9 cellular contexts compared by ENCODE assay signal in genomic region chr3:185688808-185689207, GRCh38.
DNase-seq lines count a peak whose midpoint lies in the region; ATAC-seq, FAIRE-seq and TF ChIP-seq lines count a peak whose summit lies in the region.
"Had no signal": no experiment of that assay in that cellular context is flagged by ENCODE, and none has a peak within 500 bp of the region (broad histone marks: within the 10 kb centered on the region; RNA-seq: fewer than 3 reads in every experiment).

No MANE protein-coding gene starts in this region.

- FAIRE-seq in urothelium cell line (lab: Jason Lieb, UNC), result peak; percentile 91

- TF ChIP-seq RAD21 in SK-N-SH (IDR thresholded peaks at IDR 0.05; ENCODE audit: low read length), result no peak

- no peaks in the 10 kb centered on the region for H3K9me2 ChIP-seq in SK-N-SH

- no peaks in the 10 kb centered on the region for H3K27me3 ChIP-seq in cardiac muscle cell
- H3K27me3 ChIP-seq in heart left ventricle, result no peaks in the 10 kb centered on the region
- no peaks in the 10 kb centered on the region for H3K27me3 ChIP-seq in SK-N-SH (ENCODE audit: insufficient read depth)

- TF ChIP-seq EP300 in SK-N-SH (IDR thresholded peaks at IDR 0.05; ENCODE audit: borderline replicate concordance in 1 of 2, low read depth in 1 of 2, low read length in 1 of 2), result peak in 1 of 2 experiments; percentile 87; a peak in 2 of 4 replicates

- DNase-seq in cardiac muscle cell (ENCODE audit: low read depth in 1 of 2, low spot score in 1 of 2) (peak in 1 of 2 donors; percentile 94), heart left ventricle (no peak), SK-N-SH (peak; percentile 27), hepatic stellate cell (ENCODE audit: low spot score) (peak; percentile 91), urothelium cell line (ENCODE audit: low spot score) (peak; percentile 88), NCI-H345 treated with DMSO at 0.1 percent for 48 hours (lab: John Stamatoyannopoulos, UW; ENCODE audit: unreplicated experiment) (no peak), NCI-H748 (lab: John Stamatoyannopoulos, UW; ENCODE audit: unreplicated experiment) (no peak)
- DNase-seq: activated CD4-positive, alpha-beta T cell treated with anti-CD3 and anti-CD28 coated beads, Interleukin-2, amount 10 ng/mL, durations not matched to agents 24 days and 14 days had no signal

- H3K9me3 ChIP-seq in cardiac muscle cell (ENCODE audit: low read depth), result no peaks in the 10 kb centered on the region
- no peaks in the 10 kb centered on the region for H3K9me3 ChIP-seq in heart left ventricle
- H3K9me3 ChIP-seq in SK-N-SH, result no peaks in the 10 kb centered on the region

- H3F3A ChIP-seq in SK-N-SH (replicated peaks; ENCODE audit: insufficient read depth), result peaks cover 40% of the 10 kb centered on the region

- H3K4me2 ChIP-seq in SK-N-SH, result peak overlapping the region; percentile 73

- no peak for TF ChIP-seq POLR2A in heart left ventricle (IDR thresholded peaks at IDR 0.05)

- intact Hi-C loops in heart left ventricle (cut with DNase I), result no loop called here

- POLR2A ChIA-PET in SK-N-SH (lab: Yijun Ruan, JAX), result no interaction called here

- H3K4me1 ChIP-seq in cardiac muscle cell (ENCODE audit: low read depth), result no peaks in the 10 kb centered on the region
- no peaks in the 10 kb centered on the region for H3K4me1 ChIP-seq in heart left ventricle
- peaks cover 2 to 31% of the 10 kb centered on the region in 2 experiments for H3K4me1 ChIP-seq in SK-N-SH (ENCODE audit: control insufficient read depth in 1 of 2, insufficient read depth in 2 of 2, low read depth in 1 of 2, low read length in 1 of 2)

- H3K36me3 ChIP-seq in cardiac muscle cell (peaks cover 65% of the 10 kb centered on the region), heart left ventricle (peaks cover 0 to 20% (median 0%) of the 10 kb centered on the region in 9 donors), SK-N-SH (replicated peaks in 1 of 2; ENCODE audit: control insufficient read depth in 1 of 2, insufficient read depth in 2 of 2, low read length in 1 of 2) (peaks cover 3 to 52% of the 10 kb centered on the region in 2 experiments)

- H3K4me3 ChIP-seq in cardiac muscle cell, result no peak overlapping the region
- H3K4me3 ChIP-seq in heart left ventricle, result no peak overlapping the region
- 0 out of 4 replicates have a peak overlapping the region, but pooled peaks of 1 of the 2 experiments have one; percentile 4 for H3K4me3 ChIP-seq in SK-N-SH (ENCODE audit: low read depth in 2 of 2, low read length in 1 of 2)

- no peaks in the 10 kb centered on the region for H4K20me1 ChIP-seq in SK-N-SH (ENCODE audit: insufficient read depth)

- CTCF ChIA-PET in SK-N-SH (lab: Yijun Ruan, JAX), result interaction anchor here (0.8 to 2.0 kb wide), 3 partner anchors 11 to 80 kb away, joined by 3 to 6 read pairs (median 5); no protein-coding TSS in a partner anchor

- H3K9ac ChIP-seq in SK-N-SH, result peak overlapping the region; percentile 78

- no peak for ATAC-seq in heart left ventricle
- no peak for ATAC-seq in GM19397 (IDR thresholded peaks at IDR 0.05; ENCODE audit: unreplicated experiment)

- no peak overlapping the region for H2AFZ ChIP-seq in SK-N-SH (ENCODE audit: low read depth)

- 76 to 83% (median 79%) methylated on average over 4 of the region's 4 CpGs for WGBS in heart left ventricle, 4 donors
- 6% methylated on average over 4 of the region's 4 CpGs for WGBS in SK-N-SH (ENCODE audit: low lambda C conversion rate)

- TF ChIP-seq CTCF in cardiac muscle cell (IDR thresholded peaks at IDR 0.05; ENCODE audit: low read depth, low read length), result no peak
- no peak for TF ChIP-seq CTCF in heart left ventricle (IDR thresholded peaks at IDR 0.05)
- no peak for TF ChIP-seq CTCF in SK-N-SH (IDR thresholded peaks at IDR 0.05)

- peak overlapping the region; percentile 42 for H3K27ac ChIP-seq in cardiac muscle cell
- no peak overlapping the region for H3K27ac ChIP-seq in heart left ventricle
- peak overlapping the region in 1 of 2 experiments; percentile 99; a peak in 2 of 4 replicates for H3K27ac ChIP-seq in SK-N-SH (ENCODE audit: low read depth in 2 of 2, low read length in 1 of 2)

- peaks cover 49% of the 10 kb centered on the region for H3K79me2 ChIP-seq in SK-N-SH (ENCODE audit: insufficient read depth)

TF ChIP-seq in SK-N-SH, 30 proteins besides CTCF, POLR2A, EP300 and RAD21:
- TF ChIP-seq MAX (IDR thresholded peaks at IDR 0.05; ENCODE audit: low read depth) (peak; percentile 70), MEF2A (IDR thresholded peaks at IDR 0.05; ENCODE audit: borderline replicate concordance, low read depth) (no peak), NRF1 (IDR thresholded peaks at IDR 0.05; ENCODE audit: low read depth, low read length) (no peak), FOSL2 (IDR thresholded peaks at IDR 0.05; ENCODE audit: borderline replicate concordance, low read depth) (peak; percentile 99), PBX3 (IDR thresholded peaks at IDR 0.05) (peak; percentile 89), EZH2phosphoT487 (IDR thresholded peaks at IDR 0.05; ENCODE audit: borderline replicate concordance, low read depth) (no peak), YY1 (IDR thresholded peaks at IDR 0.05; ENCODE audit: low read depth) (peak; percentile 70; the same call in 1 of the 2 replicates), RCOR1 (IDR thresholded peaks at IDR 0.05; ENCODE audit: low read length) (no peak), GABPA (IDR thresholded peaks at IDR 0.05; ENCODE audit: low read depth) (peak; percentile 36), RXRA (IDR thresholded peaks at IDR 0.05; ENCODE audit: borderline replicate concordance, low read depth) (peak; percentile 72; the same call in 1 of the 2 replicates), JUND (IDR thresholded peaks at IDR 0.05) (peak; percentile 97), FOXM1 (IDR thresholded peaks at IDR 0.05; ENCODE audit: low read depth) (peak; percentile 79; the same call in 1 of the 2 replicates), CHD2 (IDR thresholded peaks at IDR 0.05; ENCODE audit: low read length, partially characterized antibody) (no peak), TCF12 (IDR thresholded peaks at IDR 0.05) (peak; percentile 96), TAF1 (IDR thresholded peaks at IDR 0.05; ENCODE audit: borderline replicate concordance, low read depth, low read length) (no peak), SMC3 (IDR thresholded peaks at IDR 0.05; ENCODE audit: low read depth, low read length) (no peak), NFIC (IDR thresholded peaks at IDR 0.05; ENCODE audit: borderline replicate concordance) (peak; percentile 45), SIN3A (IDR thresholded peaks at IDR 0.05; ENCODE audit: borderline replicate concordance, low read depth, low read length) (no peak), ELF1 (IDR thresholded peaks at IDR 0.05) (peak; percentile 32; the same call in 1 of the 2 replicates), TEAD4 (IDR thresholded peaks at IDR 0.05; ENCODE audit: borderline replicate concordance, insufficient read depth) (peak; percentile 53; the same call in 1 of the 2 replicates), POLR2AphosphoS5 (IDR thresholded peaks at IDR 0.05; ENCODE audit: low read depth, low read length) (peak; percentile 76; the same call in 1 of the 2 replicates)
- TF ChIP-seq, protein P1, sequence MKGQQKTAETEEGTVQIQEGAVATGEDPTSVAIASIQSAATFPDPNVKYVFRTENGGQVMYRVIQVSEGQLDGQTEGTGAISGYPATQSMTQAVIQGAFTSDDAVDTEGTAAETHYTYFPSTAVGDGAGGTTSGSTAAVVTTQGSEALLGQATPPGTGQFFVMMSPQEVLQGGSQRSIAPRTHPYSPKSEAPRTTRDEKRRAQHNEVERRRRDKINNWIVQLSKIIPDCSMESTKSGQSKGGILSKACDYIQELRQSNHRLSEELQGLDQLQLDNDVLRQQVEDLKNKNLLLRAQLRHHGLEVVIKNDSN (IDR thresholded peaks at IDR 0.05; ENCODE audit: borderline replicate concordance, low read depth), result no peak
- TF ChIP-seq, protein P2, sequence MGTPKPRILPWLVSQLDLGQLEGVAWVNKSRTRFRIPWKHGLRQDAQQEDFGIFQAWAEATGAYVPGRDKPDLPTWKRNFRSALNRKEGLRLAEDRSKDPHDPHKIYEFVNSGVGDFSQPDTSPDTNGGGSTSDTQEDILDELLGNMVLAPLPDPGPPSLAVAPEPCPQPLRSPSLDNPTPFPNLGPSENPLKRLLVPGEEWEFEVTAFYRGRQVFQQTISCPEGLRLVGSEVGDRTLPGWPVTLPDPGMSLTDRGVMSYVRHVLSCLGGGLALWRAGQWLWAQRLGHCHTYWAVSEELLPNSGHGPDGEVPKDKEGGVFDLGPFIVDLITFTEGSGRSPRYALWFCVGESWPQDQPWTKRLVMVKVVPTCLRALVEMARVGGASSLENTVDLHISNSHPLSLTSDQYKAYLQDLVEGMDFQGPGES (IDR thresholded peaks at IDR 0.05; ENCODE audit: low read depth, low read length), result no peak

Comparison
In these comparisons a context has a peak if more than half of its experiments do, and no peak if none do; other contexts are left out.
1. DNase-seq: peak in SK-N-SH (single experiment), hepatic stellate cell (single experiment) and urothelium cell line (single experiment); none in heart left ventricle (0 of 5), NCI-H345 treated with DMSO at 0.1 percent for 48 hours (single experiment) and NCI-H748 (single experiment).